ENCODE assay signal across 8 cellular contexts in genomic region chr2:57906152-57906732, GRCh38.
DNase-seq lines count a peak whose midpoint lies in the region; ATAC-seq and TF ChIP-seq lines count a peak whose summit lies in the region.

No MANE protein-coding gene starts in this region.

- H3K4me1 Mint-ChIP-seq in brain: no peaks in the 10 kb centered on the region

- no peaks in the 10 kb centered on the region for H3K36me3 Mint-ChIP-seq in brain

- DNase-seq in DMS 273 treated with DMSO at 0.1 percent for 48 hours (lab: John Stamatoyannopoulos, UW): peak; percentile 36
- DNase-seq in NCI-H526 (lab: John Stamatoyannopoulos, UW): peak; percentile 16 to 52
- DNase-seq in iris pigment epithelial cell (ENCODE audit: low read depth): peak; percentile 64
- DNase-seq in tibial artery: no peak
- no peak for DNase-seq in stimulated activated CD4-positive, alpha-beta T cell treated with anti-CD3 and anti-CD28 coated beads, Interleukin-1b, Interleukin-23, amount 100 ng/mL, for 48 hours

- intact Hi-C loops in tibial artery (cut with DNase I; ENCODE audit: low total_unique reads): no loop called here

- no peaks in the 10 kb centered on the region for H3K27me3 ChIP-seq in tibial artery

- peaks cover 0 to 3% (median 0%) of the 10 kb centered on the region in 5 experiments for H3K9me3 Mint-ChIP-seq in brain

- H3K27ac ChIP-seq in tibial artery: no peak overlapping the region

- H3K4me3 ChIP-seq in tibial artery: no peak overlapping the region

- H3K9me3 ChIP-seq in tibial artery: no peaks in the 10 kb centered on the region

- peak; percentile 69 to 83 for TF ChIP-seq CTCF in brain (conservative IDR thresholded peaks at IDR 0.05)
- TF ChIP-seq CTCF in tibial artery (IDR thresholded peaks at IDR 0.05): peak; percentile 61 to 63

- H3K27ac Mint-ChIP-seq in brain: peak overlapping the region in 1 of 5 experiments; percentile 70

- no peaks in the 10 kb centered on the region for H3K27me3 Mint-ChIP-seq in brain

- ATAC-seq in GM19324 (IDR thresholded peaks at IDR 0.05; ENCODE audit: low FRiP score, unreplicated experiment) (peak; percentile 58), HG03175 (IDR thresholded peaks at IDR 0.05; ENCODE audit: unreplicated experiment) (peak; percentile 62)

- H3K4me3 Mint-ChIP-seq in brain: no peak overlapping the region

- H3K36me3 ChIP-seq in tibial artery: no peaks in the 10 kb centered on the region

- no peaks in the 10 kb centered on the region for H3K4me1 ChIP-seq in tibial artery

Comparison
In these comparisons a context has a peak if more than half of its experiments do, and no peak if none do; other contexts are left out.
1. DNase-seq: peak in DMS 273 treated with DMSO at 0.1 percent for 48 hours (single experiment), NCI-H526 (2 of 2) and iris pigment epithelial cell (single experiment); none in tibial artery (0 of 2) and stimulated activated CD4-positive, alpha-beta T cell treated with anti-CD3 and anti-CD28 coated beads, Interleukin-1b, Interleukin-23, amount 100 ng/mL, for 48 hours (single experiment).